In genomic region chr7:108448777-108449576, GRCh38 we compare ENCODE assay signal across 15 cellular contexts. TPM values are rescaled to one million over a fixed set of nuclear protein-coding genes. Genes with fewer than 3 reads are reported as not detected.
A peak's percentile ranks its signal among the peaks of the same experiment; 100 is the strongest.
DNase-seq lines count a peak whose midpoint lies in the region; ATAC-seq, FAIRE-seq and TF ChIP-seq lines count a peak whose summit lies in the region.
"Had no signal": no experiment of that assay in that cellular context is flagged by ENCODE, and none has a peak within 500 bp of the region (broad histone marks: within the 10 kb centered on the region; RNA-seq: fewer than 3 reads in every experiment).

No MANE protein-coding gene starts in this region.

- no peaks in the 10 kb centered on the region for H3K9me3 ChIP-seq in OCI-LY3 (ENCODE audit: insufficient read depth, low read length)
- no peaks in the 10 kb centered on the region for H3K9me3 ChIP-seq in naive thymus-derived CD4-positive, alpha-beta T cell (ENCODE audit: control insufficient read depth in 2 of 3, low read length in 3 of 3)

- H3K27ac ChIP-seq in OCI-LY3 (ENCODE audit: low read length): peak overlapping the region; percentile 98
- no peak overlapping the region for H3K27ac ChIP-seq in naive thymus-derived CD4-positive, alpha-beta T cell (ENCODE audit: low read depth, low read length)

- no peaks in the 10 kb centered on the region for H4K20me1 ChIP-seq in OCI-LY3 (ENCODE audit: insufficient read depth, low read length)

- no peaks in the 10 kb centered on the region for H3K36me3 ChIP-seq in OCI-LY3 (replicated peaks; ENCODE audit: low read depth, low read length)
- H3K36me3 ChIP-seq in naive thymus-derived CD4-positive, alpha-beta T cell (ENCODE audit: control insufficient read depth in 2 of 3, insufficient read depth in 3 of 3, low read length in 3 of 3): no peaks in the 10 kb centered on the region

- peaks cover 0 to 10% (median 4%) of the 10 kb centered on the region in 7 donors for H3K4me1 Mint-ChIP-seq in naive thymus-derived CD4-positive, alpha-beta T cell
- H3K4me1 Mint-ChIP-seq in activated CD8-positive, alpha-beta memory T cell treated with anti-CD3 and anti-CD28 coated beads, Interleukin-2, amount 10 ng/mL, durations not matched to agents 7 days and 5 days: no peaks in the 10 kb centered on the region

- peaks cover 89% of the 10 kb centered on the region for H3K79me2 ChIP-seq in OCI-LY3 (ENCODE audit: low read length)

- intact Hi-C loops in naive thymus-derived CD4-positive, alpha-beta T cell (cut with micrococcal nuclease): no loop called here

- POLR2A ChIA-PET in naive thymus-derived CD4-positive, alpha-beta T cell (lab: Charles Lee): no interaction called here

- H2AFZ ChIP-seq in OCI-LY3 (ENCODE audit: low read depth, low read length): no peak overlapping the region

- no peaks in the 10 kb centered on the region for H3K27me3 ChIP-seq in OCI-LY3 (ENCODE audit: low read depth, low read length)
- no peaks in the 10 kb centered on the region for H3K27me3 ChIP-seq in naive thymus-derived CD4-positive, alpha-beta T cell (ENCODE audit: control insufficient read depth in 2 of 2, insufficient read depth in 2 of 2, low read length in 2 of 2)

- CTCF ChIA-PET in naive thymus-derived CD4-positive, alpha-beta T cell (lab: Charles Lee): interaction anchor here (0.7 to 2.8 kb wide), 3 partner anchors 11 to 74 kb away, joined by 3 to 11 read pairs (median 10); no protein-coding TSS in a partner anchor
- CTCF ChIA-PET in activated CD8-positive, alpha-beta memory T cell treated with anti-CD3 and anti-CD28 coated beads, Interleukin-2, amount 10 ng/mL, durations not matched to agents 7 days and 5 days (lab: Charles Lee): no interaction called here

- H3K36me3 Mint-ChIP-seq in naive thymus-derived CD4-positive, alpha-beta T cell: peaks cover 0 to 5% (median 0%) of the 10 kb centered on the region in 5 donors
- no peaks in the 10 kb centered on the region for H3K36me3 Mint-ChIP-seq in activated CD8-positive, alpha-beta memory T cell treated with anti-CD3 and anti-CD28 coated beads, Interleukin-2, amount 10 ng/mL, durations not matched to agents 7 days and 5 days
- H3K36me3 Mint-ChIP-seq: activated naive CD8-positive, alpha-beta T cell; CD8-positive, alpha-beta T cell had no signal

- H3K27me3 Mint-ChIP-seq in naive thymus-derived CD4-positive, alpha-beta T cell: peaks cover 0 to 53% (median 36%) of the 10 kb centered on the region in 5 donors
- H3K27me3 Mint-ChIP-seq in activated CD8-positive, alpha-beta memory T cell treated with anti-CD3 and anti-CD28 coated beads, Interleukin-2, amount 10 ng/mL, durations not matched to agents 7 days and 5 days: peaks cover 65% of the 10 kb centered on the region
- H3K27me3 Mint-ChIP-seq: activated naive CD8-positive, alpha-beta T cell had no signal

- no peak for ATAC-seq in naive thymus-derived CD4-positive, alpha-beta T cell
- no peak for ATAC-seq in activated CD8-positive, alpha-beta memory T cell treated with anti-CD3 and anti-CD28 coated beads, Interleukin-2, amount 10 ng/mL, durations not matched to agents 7 days and 5 days
- ATAC-seq: activated CD8-positive, alpha-beta T cell treated with anti-CD3 and anti-CD28 coated beads, Interleukin-2, amount 10 ng/mL, durations not matched to agents 7 days and 5 days; CD8-positive, alpha-beta T cell had no signal

- H3K4me2 ChIP-seq in OCI-LY3 (ENCODE audit: low read length): peak overlapping the region; percentile 96

- peak; percentile 68 for DNase-seq in NCI-H146 (lab: John Stamatoyannopoulos, UW)
- DNase-seq in midbrain (lab: John Stamatoyannopoulos, UW): peak; percentile 35
- DNase-seq in H54 (ENCODE audit: insufficient read length, low spot score): no peak
- DNase-seq in naive thymus-derived CD4-positive, alpha-beta T cell: no peak
- no peak for DNase-seq in NAMALWA (ENCODE audit: low spot score)
- DNase-seq in activated CD8-positive, alpha-beta memory T cell treated with anti-CD3 and anti-CD28 coated beads, Interleukin-2, amount 10 ng/mL, durations not matched to agents 7 days and 5 days: no peak
- DNase-seq: activated CD8-positive, alpha-beta T cell treated with anti-CD3 and anti-CD28 coated beads, Interleukin-2, amount 10 ng/mL, durations not matched to agents 7 days and 5 days; CD8-positive, alpha-beta T cell; Kasumi-1; mammary epithelial cell; stimulated activated CD4-positive, alpha-beta T cell treated with anti-CD3 and anti-CD28 coated beads, Interleukin-4, amount 100 ng/mL, for 24 hours; T-helper 2 cell had no signal

- TF ChIP-seq CTCF in GM12875 (IDR thresholded peaks at IDR 0.05; ENCODE audit: borderline replicate concordance, insufficient read depth, low read depth, low read length) (no peak), OCI-LY3 (IDR thresholded peaks at IDR 0.05; ENCODE audit: low read depth, low read length) (no peak)

- no peak for TF ChIP-seq POLR2A in H54 (IDR thresholded peaks at IDR 0.05; ENCODE audit: low read depth, low read length)

- H3K4me3 ChIP-seq in GM12875 (ENCODE audit: low read depth, low read length) (peak overlapping the region; percentile 11), OCI-LY3 (ENCODE audit: low read length) (peak overlapping the region; percentile 72)
- H3K4me3 ChIP-seq in naive thymus-derived CD4-positive, alpha-beta T cell (ENCODE audit: low read length): no peak overlapping the region

- no peaks in the 10 kb centered on the region for H3K9me3 Mint-ChIP-seq in naive thymus-derived CD4-positive, alpha-beta T cell
- no peaks in the 10 kb centered on the region for H3K9me3 Mint-ChIP-seq in activated CD8-positive, alpha-beta memory T cell treated with anti-CD3 and anti-CD28 coated beads, Interleukin-2, amount 10 ng/mL, durations not matched to agents 7 days and 5 days (ENCODE audit: low read depth)
- H3K9me3 Mint-ChIP-seq: CD8-positive, alpha-beta T cell had no signal

- H3K9ac ChIP-seq in OCI-LY3 (ENCODE audit: low read length): peak overlapping the region; percentile 92

- FAIRE-seq in H54 (lab: Jason Lieb, UNC): no peak

- H3K4me1 ChIP-seq in OCI-LY3 (ENCODE audit: low read length): peaks cover 97% of the 10 kb centered on the region
- H3K4me1 ChIP-seq in naive thymus-derived CD4-positive, alpha-beta T cell (ENCODE audit: control insufficient read depth in 2 of 2, insufficient read depth in 2 of 2, low read length in 2 of 2): no peaks in the 10 kb centered on the region

- no peak overlapping the region for H3K4me3 Mint-ChIP-seq in naive thymus-derived CD4-positive, alpha-beta T cell
- H3K4me3 Mint-ChIP-seq in activated CD8-positive, alpha-beta memory T cell treated with anti-CD3 and anti-CD28 coated beads, Interleukin-2, amount 10 ng/mL, durations not matched to agents 7 days and 5 days: no peak overlapping the region
- H3K4me3 Mint-ChIP-seq: activated CD8-positive, alpha-beta T cell treated with anti-CD3 and anti-CD28 coated beads, Interleukin-2, amount 10 ng/mL, durations not matched to agents 7 days and 5 days; activated naive CD8-positive, alpha-beta T cell; CD8-positive, alpha-beta T cell had no signal

- no peak overlapping the region for H3K27ac Mint-ChIP-seq in naive thymus-derived CD4-positive, alpha-beta T cell
- no peak overlapping the region for H3K27ac Mint-ChIP-seq in activated CD8-positive, alpha-beta memory T cell treated with anti-CD3 and anti-CD28 coated beads, Interleukin-2, amount 10 ng/mL, durations not matched to agents 7 days and 5 days
- H3K27ac Mint-ChIP-seq: activated CD8-positive, alpha-beta T cell treated with anti-CD3 and anti-CD28 coated beads, Interleukin-2, amount 10 ng/mL, durations not matched to agents 7 days and 5 days; activated naive CD8-positive, alpha-beta T cell; CD8-positive, alpha-beta T cell had no signal

RNA-seq across cellular contexts. Expression of gene NRCAM, which starts 7.3 kb away (rescaled TPM):
- total RNA-seq in naive thymus-derived CD4-positive, alpha-beta T cell: 10 to 100 TPM in 1 of 5 experiments, 1 to 10 TPM in 3, not detected in 1; 5.2 to 13.6 (median 8.5) TPM
- 1 to 10 TPM; 2.1 to 2.8 TPM for polyA plus RNA-seq in naive thymus-derived CD4-positive, alpha-beta T cell
- under 1 TPM in 1 of 2 experiments, not detected in 1; 0.35 TPM for total RNA-seq in activated CD8-positive, alpha-beta memory T cell treated with anti-CD3 and anti-CD28 coated beads, Interleukin-2, amount 10 ng/mL, durations not matched to agents 7 days and 5 days

Comparison
In these comparisons a context has a peak if more than half of its experiments do, and no peak if none do; other contexts are left out.
1. DNase-seq: peak in NCI-H146 (single experiment) and midbrain (single experiment); none in H54 (single experiment), naive thymus-derived CD4-positive, alpha-beta T cell (0 of 9), NAMALWA (single experiment) and activated CD8-positive, alpha-beta memory T cell treated with anti-CD3 and anti-CD28 coated beads, Interleukin-2, amount 10 ng/mL, durations not matched to agents 7 days and 5 days (single experiment).